ENCODE assay signal across 1 cellular context in genomic region chr2:215920244-215921100, GRCh38.
TF ChIP-seq lines count a peak whose summit lies in the region.

No MANE protein-coding gene starts in this region.

TF ChIP-seq in HepG2, 621 proteins besides CTCF, POLR2A, EP300 and RAD21 (continued from another document and continues in another):
- TF ChIP-seq ZBTB37 (CRISPR knock-in tag; IDR thresholded peaks at IDR 0.05) (no peak), ATRX (CRISPR knock-in tag; IDR thresholded peaks at IDR 0.05; ENCODE audit: borderline replicate concordance) (no peak), HNRNPK (IDR thresholded peaks at IDR 0.05; ENCODE audit: low read depth, low read length, poor library complexity, severe bottlenecking) (no peak), ZNF597 (CRISPR knock-in tag; IDR thresholded peaks at IDR 0.05) (no peak), ZNF136 (CRISPR knock-in tag; IDR thresholded peaks at IDR 0.05; ENCODE audit: low read depth) (no peak), ARID2 (CRISPR knock-in tag; IDR thresholded peaks at IDR 0.05; ENCODE audit: borderline replicate concordance) (no peak), HDAC1 (CRISPR knock-in tag; IDR thresholded peaks at IDR 0.05) (no peak), CENPT (CRISPR knock-in tag; IDR thresholded peaks at IDR 0.05; ENCODE audit: low read depth) (no peak), MTERF4 (CRISPR knock-in tag; IDR thresholded peaks at IDR 0.05) (no peak), RBFOX2 (IDR thresholded peaks at IDR 0.05; ENCODE audit: low read depth, low read length) (no peak), ZNF496 (CRISPR knock-in tag; IDR thresholded peaks at IDR 0.05; ENCODE audit: insufficient replicate concordance) (no peak), CBX5 (CRISPR knock-in tag; IDR thresholded peaks at IDR 0.05; ENCODE audit: borderline replicate concordance) (peak; percentile 67; the same call in 1 of the 2 replicates), REXO4 (CRISPR knock-in tag; IDR thresholded peaks at IDR 0.05; ENCODE audit: borderline replicate concordance) (no peak), ZGPAT (CRISPR knock-in tag; IDR thresholded peaks at IDR 0.05) (0 out of 2 replicates have a peak, but pooled peaks have one; percentile 49), ZNF616 (CRISPR knock-in tag; IDR thresholded peaks at IDR 0.05; ENCODE audit: low read depth) (no peak), TFAP4 (IDR thresholded peaks at IDR 0.05; ENCODE audit: borderline replicate concordance, low read depth) (no peak), ZNF792 (CRISPR knock-in tag; IDR thresholded peaks at IDR 0.05) (no peak), RORA (CRISPR knock-in tag; IDR thresholded peaks at IDR 0.05) (no peak), HIC2 (CRISPR knock-in tag; IDR thresholded peaks at IDR 0.05; ENCODE audit: low read depth) (no peak), PHF21A (CRISPR knock-in tag; IDR thresholded peaks at IDR 0.05) (peak; percentile 56; the same call in 1 of the 2 replicates), CSRNP2 (CRISPR knock-in tag; conservative IDR thresholded peaks at IDR 0.05; ENCODE audit: low read depth) (no peak), ZNF263 (CRISPR knock-in tag; IDR thresholded peaks at IDR 0.05) (no peak), ZNF598 (CRISPR knock-in tag; IDR thresholded peaks at IDR 0.05; ENCODE audit: borderline replicate concordance) (no peak), ZNF431 (CRISPR knock-in tag; IDR thresholded peaks at IDR 0.05; ENCODE audit: borderline replicate concordance, low read depth) (no peak), ZSCAN31 (CRISPR knock-in tag; IDR thresholded peaks at IDR 0.05; ENCODE audit: low read depth) (peak; percentile 82), CBFB (CRISPR knock-in tag; IDR thresholded peaks at IDR 0.05) (no peak), ZFAT (CRISPR knock-in tag; conservative IDR thresholded peaks at IDR 0.05) (no peak), MEF2D (CRISPR knock-in tag; IDR thresholded peaks at IDR 0.05) (peak; percentile 41; the same call in 1 of the 2 replicates), ATM (IDR thresholded peaks at IDR 0.05; ENCODE audit: borderline replicate concordance) (no peak), IRF9 (CRISPR knock-in tag; IDR thresholded peaks at IDR 0.05; ENCODE audit: borderline replicate concordance) (no peak), CEBPB (IDR thresholded peaks at IDR 0.05; ENCODE audit: borderline replicate concordance, low read depth, low read length) (no peak), ZNF772 (CRISPR knock-in tag; IDR thresholded peaks at IDR 0.05) (peak; percentile 68; the same call in 1 of the 2 replicates), MED8 (CRISPR knock-in tag; IDR thresholded peaks at IDR 0.05; ENCODE audit: insufficient replicate concordance) (no peak), MTF1 (CRISPR knock-in tag; IDR thresholded peaks at IDR 0.05) (no peak), TCF7L2 (IDR thresholded peaks at IDR 0.05; ENCODE audit: low read depth, low read length) (no peak), ZNF337 (CRISPR knock-in tag; IDR thresholded peaks at IDR 0.05; ENCODE audit: borderline replicate concordance, low read depth) (no peak), ZNF768 (CRISPR knock-in tag; IDR thresholded peaks at IDR 0.05) (no peak), NPAS2 (CRISPR knock-in tag; IDR thresholded peaks at IDR 0.05; ENCODE audit: borderline replicate concordance) (no peak), USF2 (IDR thresholded peaks at IDR 0.05; ENCODE audit: low read depth, low read length) (no peak), USF2 (CRISPR knock-in tag; IDR thresholded peaks at IDR 0.05; ENCODE audit: borderline replicate concordance) (no peak), ZFP91 (CRISPR knock-in tag; IDR thresholded peaks at IDR 0.05; ENCODE audit: borderline replicate concordance) (no peak), REPIN1 (CRISPR knock-in tag; IDR thresholded peaks at IDR 0.05; ENCODE audit: borderline replicate concordance, low read depth) (peak; percentile 72; the same call in 1 of the 2 replicates), AGO2 (optimal IDR thresholded peaks at IDR 0.05; ENCODE audit: low read depth, low read length) (no peak), ZNF251 (CRISPR knock-in tag; IDR thresholded peaks at IDR 0.05) (no peak), ZNF260 (CRISPR knock-in tag; IDR thresholded peaks at IDR 0.05; ENCODE audit: borderline replicate concordance, low read depth) (no peak), THAP7 (CRISPR knock-in tag; IDR thresholded peaks at IDR 0.05) (no peak), ZNF589 (CRISPR knock-in tag; conservative IDR thresholded peaks at IDR 0.05) (no peak), ZNF879 (CRISPR knock-in tag; IDR thresholded peaks at IDR 0.05) (no peak), ZFP37 (CRISPR knock-in tag; IDR thresholded peaks at IDR 0.05; ENCODE audit: borderline replicate concordance) (no peak), ZBTB2 (CRISPR knock-in tag; IDR thresholded peaks at IDR 0.05; ENCODE audit: low read depth) (no peak), TCF12 (IDR thresholded peaks at IDR 0.05) (no peak), TCF12 (CRISPR knock-in tag; IDR thresholded peaks at IDR 0.05) (no peak), ZNF737 (CRISPR knock-in tag; IDR thresholded peaks at IDR 0.05; ENCODE audit: borderline replicate concordance) (no peak), SAP130 (CRISPR knock-in tag; IDR thresholded peaks at IDR 0.05; ENCODE audit: low read depth) (0 out of 2 replicates have a peak, but pooled peaks have one; percentile 13)
